Comparison of ENCODE assay signal across 8 cellular contexts in the genomic region with DNA sequence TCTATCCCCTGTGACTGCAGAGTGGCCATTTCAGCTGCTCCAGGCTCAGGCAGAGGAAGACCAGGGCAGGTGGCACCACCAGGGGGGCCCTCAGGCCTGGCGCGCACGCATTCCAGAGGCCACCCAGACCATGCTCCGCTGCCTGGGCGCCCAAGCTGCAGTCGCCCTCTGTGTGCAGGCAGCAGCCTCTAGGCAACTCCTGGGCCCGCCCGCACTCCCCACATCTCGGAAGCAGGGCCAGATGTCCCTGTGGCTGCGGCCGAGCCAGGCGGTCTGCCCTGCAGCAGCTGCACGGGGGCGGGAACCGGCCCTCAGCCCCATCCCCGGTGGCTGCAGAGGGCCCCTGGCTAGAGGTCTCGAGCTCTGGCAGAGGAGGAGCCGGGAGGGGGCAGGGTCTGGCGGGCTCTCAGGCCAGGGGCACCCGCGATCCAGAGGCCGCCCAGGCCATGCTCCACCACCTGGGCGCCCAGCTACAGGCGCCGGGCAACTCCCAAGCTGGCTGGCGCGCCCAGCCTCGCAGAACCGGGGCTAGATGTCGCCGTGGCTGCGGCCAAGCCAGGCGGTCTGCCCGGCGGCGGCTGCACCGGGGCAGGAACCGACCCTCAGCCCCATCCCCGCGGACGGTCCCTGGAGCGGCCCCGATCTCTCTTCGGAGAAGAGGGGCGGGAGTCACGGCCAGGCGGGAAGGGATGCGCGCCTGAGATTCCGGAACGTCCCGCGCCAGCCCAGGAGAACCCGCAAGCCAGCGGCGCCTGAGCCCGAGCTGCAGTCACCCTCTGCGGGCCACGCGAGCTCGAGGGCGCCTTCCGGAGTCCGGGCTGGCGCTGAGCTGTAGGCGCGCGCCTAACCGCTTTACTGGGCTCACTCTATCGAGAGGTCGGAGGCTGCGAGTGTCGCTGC. TPM values are rescaled to one million over a fixed set of nuclear protein-coding genes. Genes with fewer than 3 reads are reported as not detected.
DNase-seq lines count a peak whose midpoint lies in the region; ATAC-seq and TF ChIP-seq lines count a peak whose summit lies in the region.
"Not testable (repeated sequence)": the region's sequence is repeated elsewhere in the genome, so short reads cannot be mapped to it uniquely, and the experiment has no call there.

A gene (plus strand): TSS at position 855 of the 900 bp plus-strand sequence. CDS start 239 bp downstream, outside the sequence.

- peak within 1 kb of the TSS; percentile 83 for H3K4me3 Mint-ChIP-seq in natural killer cell treated with Interleukin-12 subunit alpha and Interleukin-12 subunit beta and Interleukin-15 and Interleukin-18, amount 100 ng/mL, for 72 hours

- peak; percentile 52 for TF ChIP-seq CTCF in VCaP (conservative IDR thresholded peaks at IDR 0.05)
- peak; percentile 41 for TF ChIP-seq CTCF in astrocyte of the cerebellum (IDR thresholded peaks at IDR 0.05; ENCODE audit: low read depth, low read length, missing control alignments)

- peak; percentile 46 for ATAC-seq in HG02588 (IDR thresholded peaks at IDR 0.05; ENCODE audit: unreplicated experiment)
- ATAC-seq in natural killer cell treated with Interleukin-12 subunit alpha and Interleukin-12 subunit beta and Interleukin-15 and Interleukin-18, amount 100 ng/mL, for 72 hours = peak; percentile 89 to 97

- DNase-seq in CMK (ENCODE audit: low read depth) = peak; percentile 11
- DNase-seq in NCI-H510A treated with DMSO at 0.1 percent for 48 hours (lab: John Stamatoyannopoulos, UW) = peak; percentile 29
- DNase-seq in astrocyte of the cerebellum (ENCODE audit: low read depth) = peak; percentile 3
- peak in 23 of 42 donors; percentile 3 to 50 (median 23) for DNase-seq in head of caudate nucleus
- peak; percentile 62 for DNase-seq in natural killer cell treated with Interleukin-12 subunit alpha and Interleukin-12 subunit beta and Interleukin-15 and Interleukin-18, amount 100 ng/mL, for 72 hours (ENCODE audit: low spot score)
- DNase-seq in stimulated activated naive CD4-positive, alpha-beta T cell (lab: John Stamatoyannopoulos, UW) = peak in 4 of 6 experiments; percentile 3 to 31 (median 14)

- H3K4me3 ChIP-seq in astrocyte of the cerebellum (ENCODE audit: low read depth, low read length) = peak within 1 kb of the TSS; percentile 55

- H3K27me3 Mint-ChIP-seq in natural killer cell treated with Interleukin-12 subunit alpha and Interleukin-12 subunit beta and Interleukin-15 and Interleukin-18, amount 100 ng/mL, for 72 hours = peaks cover 37 to 45% of the 10 kb centered on the region in 2 donors

- not testable (repeated sequence) for H3K27ac Mint-ChIP-seq in natural killer cell treated with Interleukin-12 subunit alpha and Interleukin-12 subunit beta and Interleukin-15 and Interleukin-18, amount 100 ng/mL, for 72 hours

- not testable (repeated sequence) for H3K9me3 Mint-ChIP-seq in natural killer cell treated with Interleukin-12 subunit alpha and Interleukin-12 subunit beta and Interleukin-15 and Interleukin-18, amount 100 ng/mL, for 72 hours

- H3K36me3 Mint-ChIP-seq in natural killer cell treated with Interleukin-12 subunit alpha and Interleukin-12 subunit beta and Interleukin-15 and Interleukin-18, amount 100 ng/mL, for 72 hours = not testable (repeated sequence)

- intact Hi-C loops in head of caudate nucleus (cut with DNase I) = not testable (repeated sequence)

- peak within 1 kb of the TSS; percentile 95 for H3K27ac ChIP-seq in VCaP

- in situ Hi-C loops in astrocyte of the cerebellum (cut with HindIII; ENCODE audit: low sequenced_read_pairs) = not testable (repeated sequence)

- not testable (repeated sequence) for H3K4me1 Mint-ChIP-seq in natural killer cell treated with Interleukin-12 subunit alpha and Interleukin-12 subunit beta and Interleukin-15 and Interleukin-18, amount 100 ng/mL, for 72 hours (ENCODE audit: low read depth in 2 of 2)

RNA-seq across cellular contexts. Expression of the gene that starts here (rescaled TPM):
- total RNA-seq in natural killer cell treated with Interleukin-12 subunit alpha and Interleukin-12 subunit beta and Interleukin-15 and Interleukin-18, amount 100 ng/mL, for 72 hours = 1 to 10 TPM in 1 of 2 donors, not detected in 1; 3.9 TPM

Comparison
In these comparisons a context has a peak if more than half of its experiments do, and no peak if none do; other contexts are left out.
1. Peak in every context shown above with its lines: DNase-seq, ATAC-seq, H3K4me3 ChIP-seq and H3K27ac ChIP-seq.
2. DNase-seq: peak in every context shown above with its lines; median percentile 62 in natural killer cell treated with Interleukin-12 subunit alpha and Interleukin-12 subunit beta and Interleukin-15 and Interleukin-18, amount 100 ng/mL, for 72 hours; 29 in NCI-H510A treated with DMSO at 0.1 percent for 48 hours; 23 in head of caudate nucleus; 14 in stimulated activated naive CD4-positive, alpha-beta T cell; 11 in CMK; 3 in astrocyte of the cerebellum.